ENCODE assay signal across 23 cellular contexts in the genomic region with DNA sequence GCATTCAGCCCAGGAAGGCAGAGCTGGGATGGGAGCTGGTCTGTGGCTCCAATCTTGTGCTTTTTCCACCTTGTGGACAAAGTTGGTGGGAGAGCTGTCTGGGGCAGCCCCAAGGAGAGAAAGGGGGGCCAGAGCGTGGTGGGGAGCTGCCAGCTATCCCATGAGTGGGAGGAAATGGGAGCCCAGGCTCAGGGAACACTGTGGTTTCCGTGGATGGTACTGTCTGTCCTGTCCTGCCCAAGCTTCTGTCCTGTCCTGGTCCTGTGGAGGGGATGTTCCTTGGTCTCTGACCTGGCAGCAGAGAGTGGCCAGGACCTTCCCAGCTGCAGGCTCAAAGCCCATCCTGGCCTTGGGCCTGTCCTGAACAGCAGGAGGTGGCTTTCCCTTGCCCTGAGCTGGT.
"Had no signal": no experiment of that assay in that cellular context is flagged by ENCODE, and none has a peak within 500 bp of the region (broad histone marks: within the 10 kb centered on the region; RNA-seq: fewer than 3 reads in every experiment).

No MANE protein-coding gene starts in this region.

- H3K27me3 ChIP-seq: body of pancreas, colonic mucosa, gastroesophageal sphincter, neural progenitor cell, right lobe of liver, stomach, suprapubic skin, tibial artery had no signal

- H3K27ac Mint-ChIP-seq: activated CD4-positive, alpha-beta memory T cell treated with anti-CD3 and anti-CD28 coated beads, Interleukin-2, amount 10 ng/mL, durations not matched to agents 7 days and 5 days; activated naive CD8-positive, alpha-beta T cell; neural progenitor cell had no signal

- H3K4me3 ChIP-seq: body of pancreas, colonic mucosa, gastroesophageal sphincter, neural progenitor cell, right lobe of liver, stomach, suprapubic skin, tibial artery had no signal

- H3K27me3 Mint-ChIP-seq: activated CD4-positive, alpha-beta T cell treated with anti-CD3 and anti-CD28 coated beads, Interleukin-2, amount 10 ng/mL, durations not matched to agents 7 days and 5 days; activated naive CD8-positive, alpha-beta T cell; stimulated activated naive B cell treated with anti-CD40 and anti-IgM and Interleukin-4, amounts not matched to agents 10 μg/mL and 1 μg/mL and 100 μg/mL, for 72 hours had no signal

- H3K9ac ChIP-seq: neural progenitor cell had no signal

- H3K4me2 ChIP-seq: neural progenitor cell had no signal

- H3K27ac ChIP-seq: body of pancreas, colonic mucosa, gastroesophageal sphincter, neural progenitor cell, right lobe of liver, stomach, suprapubic skin, tibial artery had no signal

- H3K9me3 Mint-ChIP-seq: activated CD4-positive, alpha-beta memory T cell treated with anti-CD3 and anti-CD28 coated beads, Interleukin-2, amount 10 ng/mL, durations not matched to agents 7 days and 5 days; activated CD4-positive, alpha-beta T cell treated with anti-CD3 and anti-CD28 coated beads, Interleukin-2, amount 10 ng/mL, durations not matched to agents 7 days and 5 days; neural progenitor cell had no signal

- ATAC-seq: body of pancreas; gastroesophageal sphincter; left cardiac atrium; left ventricle myocardium superior; naive thymus-derived CD8-positive, alpha-beta T cell; right lobe of liver; stimulated activated naive B cell treated with anti-CD40 and anti-IgM and Interleukin-4, amounts not matched to agents 10 μg/mL and 1 μg/mL and 100 μg/mL, for 72 hours had no signal

- H3K9me3 ChIP-seq: body of pancreas, colonic mucosa, right lobe of liver had no signal

- H3K4me3 Mint-ChIP-seq: activated CD4-positive, alpha-beta memory T cell treated with anti-CD3 and anti-CD28 coated beads, Interleukin-2, amount 10 ng/mL, durations not matched to agents 7 days and 5 days; activated CD4-positive, alpha-beta T cell treated with anti-CD3 and anti-CD28 coated beads, Interleukin-2, amount 10 ng/mL, durations not matched to agents 7 days and 5 days; activated naive CD8-positive, alpha-beta T cell; neural progenitor cell; stimulated activated naive B cell treated with anti-CD40 and anti-IgM and Interleukin-4, amounts not matched to agents 10 μg/mL and 1 μg/mL and 100 μg/mL, for 72 hours had no signal

- H3K36me3 ChIP-seq: colonic mucosa, gastroesophageal sphincter, neural progenitor cell, stomach, suprapubic skin, tibial artery had no signal

- H2AFZ ChIP-seq: neural progenitor cell had no signal

- H3K4me1 ChIP-seq: body of pancreas, colonic mucosa, gastroesophageal sphincter, neural progenitor cell, right lobe of liver, stomach had no signal

- H3K36me3 Mint-ChIP-seq: activated naive CD8-positive, alpha-beta T cell; neural progenitor cell had no signal

- DNase-seq: activated CD4-positive, alpha-beta memory T cell treated with anti-CD3 and anti-CD28 coated beads, Interleukin-2, amount 10 ng/mL, durations not matched to agents 7 days and 5 days; activated CD4-positive, alpha-beta T cell treated with anti-CD3 and anti-CD28 coated beads for 1 hour; activated CD4-positive, alpha-beta T cell treated with anti-CD3 and anti-CD28 coated beads, Interleukin-2, amount 10 ng/mL, durations not matched to agents 7 days and 5 days; activated naive CD4-positive, alpha-beta T cell treated with Interleukin-2 at 50 U/mL for 16 hours; activated T-cell treated with anti-CD3 and anti-CD28 coated beads, Interleukin-2, amount 50 U/mL, for 48 hours; aorta; body of pancreas; colonic mucosa; head of caudate nucleus; hippocampal formation; left cardiac atrium; left ventricle myocardium superior; naive thymus-derived CD8-positive, alpha-beta T cell; right lobe of liver; stimulated activated CD4-positive, alpha-beta T cell treated with anti-CD3 and anti-CD28 coated beads, Interleukin-4, amount 100 ng/mL, for 24 hours; stimulated activated naive B cell treated with anti-CD40 and anti-IgM and Interleukin-4, amounts not matched to agents 10 μg/mL and 1 μg/mL and 100 μg/mL, for 72 hours; stomach; T-helper 9 cell; tibial artery had no signal
